ENCODE assay signal across 13 cellular contexts in the genomic region with DNA sequence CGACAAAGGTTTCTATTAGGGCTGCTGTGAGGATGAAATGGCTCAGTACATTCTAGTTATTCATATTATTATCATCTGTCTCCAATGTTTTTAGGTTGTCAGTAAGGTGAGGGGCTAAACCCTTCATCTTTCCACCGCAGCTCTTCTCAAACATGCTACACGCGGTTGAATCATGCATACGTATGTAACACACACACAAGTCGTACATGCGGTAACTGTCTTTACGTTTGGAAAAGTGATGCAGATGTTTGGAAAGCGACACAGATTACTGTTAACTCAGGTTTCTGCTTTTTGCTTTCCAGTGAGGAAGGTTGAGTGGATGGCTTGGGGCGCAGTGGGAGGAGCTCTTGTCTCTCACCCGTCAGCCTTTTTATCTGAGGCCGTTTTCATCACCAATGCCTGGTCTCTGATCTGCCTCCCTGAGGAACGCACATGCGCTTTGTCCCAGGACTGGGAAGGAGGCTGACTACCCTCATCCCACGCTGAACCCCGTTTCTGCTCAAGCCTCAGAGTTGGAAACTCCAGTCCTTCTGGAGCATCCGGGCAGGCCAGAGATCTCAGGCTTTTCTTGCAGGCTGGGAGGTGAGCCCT. TPM values are rescaled to one million over a fixed set of nuclear protein-coding genes. Genes with fewer than 3 reads are reported as not detected.
DNase-seq lines count a peak whose midpoint lies in the region; ATAC-seq and TF ChIP-seq lines count a peak whose summit lies in the region.
"Had no signal": no experiment of that assay in that cellular context is flagged by ENCODE, and none has a peak within 500 bp of the region (broad histone marks: within the 10 kb centered on the region; RNA-seq: fewer than 3 reads in every experiment).

No MANE protein-coding gene starts in this region.

- POLR2A ChIA-PET in SK-N-SH (lab: Yijun Ruan, JAX), result interaction anchor here (0.6 kb wide), 1 partner anchor 231 kb away, joined by 4 read pairs; no protein-coding TSS in a partner anchor

- CTCF ChIA-PET in SK-N-SH (lab: Yijun Ruan, JAX), result interaction anchor here (1.1 to 3.1 kb wide), 5 partner anchors 11 to 703 kb away, joined by 3 to 17 read pairs (median 5); no protein-coding TSS in a partner anchor

- H3K27me3 ChIP-seq in SK-N-SH (ENCODE audit: insufficient read depth), result no peaks in the 10 kb centered on the region
- H3K27me3 ChIP-seq in breast epithelium, result peaks cover 0 to 92% of the 10 kb centered on the region in 2 donors
- peaks cover 100% of the 10 kb centered on the region for H3K27me3 ChIP-seq in iPS-20b (ENCODE audit: insufficient read depth, low read length)
- peaks cover 100% of the 10 kb centered on the region for H3K27me3 ChIP-seq in suprapubic skin
- H3K27me3 ChIP-seq: ovary had no signal

- H3K9ac ChIP-seq in SK-N-SH (peak overlapping the region; percentile 83), iPS-20b (ENCODE audit: low read depth, low read length) (no peak overlapping the region)

- peaks cover 96% of the 10 kb centered on the region for H3K79me2 ChIP-seq in SK-N-SH (ENCODE audit: insufficient read depth)

- H3K9me2 ChIP-seq in SK-N-SH, result no peaks in the 10 kb centered on the region

- DNase-seq in SK-N-SH (no peak), breast epithelium (ENCODE audit: low spot score in 2 of 2) (no peak), suprapubic skin (ENCODE audit: low spot score in 2 of 2) (peak in 1 of 2 donors; percentile 32), NCI-H2107 (lab: John Stamatoyannopoulos, UW) (no peak), NCI-H345 (lab: John Stamatoyannopoulos, UW) (no peak)
- DNase-seq in stimulated activated CD8-positive, alpha-beta memory T cell treated with anti-CD3 and anti-CD28 coated beads, Interleukin-4, amount 100 ng/mL, for 48 hours, result no peak
- DNase-seq: activated CD4-positive, CD25-positive, alpha-beta regulatory T cell treated with anti-CD3 and anti-CD28 coated beads, Interleukin-2, amount 50 U/mL, for 72 hours; activated gamma-delta T cell treated with Interleukin-2 at 50 U/mL for 16 hours had no signal

- H3K9me3 ChIP-seq in SK-N-SH, result no peaks in the 10 kb centered on the region
- H3K9me3 ChIP-seq in breast epithelium, result no peaks in the 10 kb centered on the region
- H3K9me3 ChIP-seq in iPS-20b (ENCODE audit: insufficient read depth, low read depth, low read length), result no peaks in the 10 kb centered on the region; the same call in 1 of the 2 replicates
- H3K9me3 ChIP-seq in suprapubic skin, result no peaks in the 10 kb centered on the region
- H3K9me3 ChIP-seq: ovary, transverse colon had no signal

- H3K27ac ChIP-seq in SK-N-SH (ENCODE audit: low read depth in 2 of 2, low read length in 1 of 2), result peak overlapping the region in 1 of 2 experiments; percentile 96; a peak in 2 of 4 replicates
- H3K27ac ChIP-seq in breast epithelium, result peak overlapping the region; percentile 3 to 21
- H3K27ac ChIP-seq in iPS-20b (ENCODE audit: low read length), result no peak overlapping the region
- no peak overlapping the region for H3K27ac ChIP-seq in suprapubic skin
- H3K27ac ChIP-seq: 22Rv1, ovary had no signal

- intact Hi-C loops in breast epithelium (cut with DNase I; ENCODE audit: low total_unique reads), result no loop called here

- H3K4me1 ChIP-seq in SK-N-SH (ENCODE audit: control insufficient read depth in 1 of 2, insufficient read depth in 2 of 2, low read depth in 1 of 2, low read length in 1 of 2) (peaks cover 0 to 36% of the 10 kb centered on the region in 2 experiments; a peak in 2 of 4 replicates), breast epithelium (no peaks in the 10 kb centered on the region), iPS-20b (ENCODE audit: insufficient read depth, low read length) (peaks cover 38% of the 10 kb centered on the region), suprapubic skin (peaks cover 31% of the 10 kb centered on the region)

- no peak overlapping the region for H2AFZ ChIP-seq in SK-N-SH (ENCODE audit: low read depth)

- peaks cover 40% of the 10 kb centered on the region for H3F3A ChIP-seq in SK-N-SH (replicated peaks; ENCODE audit: insufficient read depth)

- peak overlapping the region; percentile 49 to 73; a peak in 3 of 4 replicates for H3K4me3 ChIP-seq in SK-N-SH (ENCODE audit: low read depth in 2 of 2, low read length in 1 of 2)
- peak overlapping the region in 2 of 3 donors; percentile 50 to 63 for H3K4me3 ChIP-seq in breast epithelium
- peak overlapping the region; percentile 58; the same call in 1 of the 2 replicates for H3K4me3 ChIP-seq in iPS-20b (ENCODE audit: low read length)
- H3K4me3 ChIP-seq in suprapubic skin, result peak overlapping the region; percentile 39
- H3K4me3 ChIP-seq: ovary had no signal

- no peak for TF ChIP-seq EP300 in SK-N-SH (IDR thresholded peaks at IDR 0.05; ENCODE audit: borderline replicate concordance in 1 of 2, low read depth in 1 of 2, low read length in 1 of 2)
- TF ChIP-seq EP300 in suprapubic skin (IDR thresholded peaks at IDR 0.05), result no peak

- no peak for TF ChIP-seq RAD21 in SK-N-SH (IDR thresholded peaks at IDR 0.05; ENCODE audit: low read length)

- no peaks in the 10 kb centered on the region for H4K20me1 ChIP-seq in SK-N-SH (ENCODE audit: insufficient read depth)

- peak overlapping the region; percentile 92 for H3K4me2 ChIP-seq in SK-N-SH

- WGBS in SK-N-SH (ENCODE audit: low lambda C conversion rate), result 41% methylated on average over 16 of the region's 17 CpGs
- WGBS in suprapubic skin, result 55% methylated on average over 17 of the region's 17 CpGs

- no peak for TF ChIP-seq POLR2A in breast epithelium (IDR thresholded peaks at IDR 0.05)
- no peak for TF ChIP-seq POLR2A in suprapubic skin (IDR thresholded peaks at IDR 0.05)

- TF ChIP-seq CTCF in SK-N-SH (IDR thresholded peaks at IDR 0.05) (no peak), breast epithelium (IDR thresholded peaks at IDR 0.05) (no peak), suprapubic skin (IDR thresholded peaks at IDR 0.05) (no peak)

- no peak for ATAC-seq in SK-N-SH treated with all-trans-retinoic acid at 6 μM for 48 hours

- H3K36me3 ChIP-seq in SK-N-SH (replicated peaks in 1 of 2; ENCODE audit: control insufficient read depth in 1 of 2, insufficient read depth in 2 of 2, low read length in 1 of 2) (peaks cover 0 to 5% of the 10 kb centered on the region in 2 experiments), breast epithelium (no peaks in the 10 kb centered on the region), iPS-20b (ENCODE audit: insufficient read depth, low read depth, low read length) (no peaks in the 10 kb centered on the region), suprapubic skin (no peaks in the 10 kb centered on the region)
- H3K36me3 ChIP-seq: ovary, transverse colon had no signal

TF ChIP-seq in SK-N-SH, 30 proteins besides CTCF, POLR2A, EP300 and RAD21:
- TF ChIP-seq SMC3 (IDR thresholded peaks at IDR 0.05; ENCODE audit: low read depth, low read length) (no peak), TEAD4 (IDR thresholded peaks at IDR 0.05; ENCODE audit: borderline replicate concordance, insufficient read depth) (no peak), GATA2 (CRISPR knock-in tag; IDR thresholded peaks at IDR 0.05) (no peak), RFX5 (IDR thresholded peaks at IDR 0.05; ENCODE audit: low read length) (no peak), TAF1 (IDR thresholded peaks at IDR 0.05; ENCODE audit: borderline replicate concordance, low read depth, low read length) (no peak), SIN3A (IDR thresholded peaks at IDR 0.05; ENCODE audit: borderline replicate concordance, low read depth, low read length) (no peak), FOXM1 (IDR thresholded peaks at IDR 0.05; ENCODE audit: low read depth) (no peak)

TF ChIP-seq in SK-N-SH treated with all-trans-retinoic acid at 6 μM for 48 hours, 23 proteins besides CTCF, POLR2A, EP300 and RAD21 (continues in another document):
- TF ChIP-seq ZC3H10 (CRISPR knock-in tag; IDR thresholded peaks at IDR 0.05), result no peak
- no peak for TF ChIP-seq ZNF8 (CRISPR knock-in tag; IDR thresholded peaks at IDR 0.05)
- TF ChIP-seq, protein P1, sequence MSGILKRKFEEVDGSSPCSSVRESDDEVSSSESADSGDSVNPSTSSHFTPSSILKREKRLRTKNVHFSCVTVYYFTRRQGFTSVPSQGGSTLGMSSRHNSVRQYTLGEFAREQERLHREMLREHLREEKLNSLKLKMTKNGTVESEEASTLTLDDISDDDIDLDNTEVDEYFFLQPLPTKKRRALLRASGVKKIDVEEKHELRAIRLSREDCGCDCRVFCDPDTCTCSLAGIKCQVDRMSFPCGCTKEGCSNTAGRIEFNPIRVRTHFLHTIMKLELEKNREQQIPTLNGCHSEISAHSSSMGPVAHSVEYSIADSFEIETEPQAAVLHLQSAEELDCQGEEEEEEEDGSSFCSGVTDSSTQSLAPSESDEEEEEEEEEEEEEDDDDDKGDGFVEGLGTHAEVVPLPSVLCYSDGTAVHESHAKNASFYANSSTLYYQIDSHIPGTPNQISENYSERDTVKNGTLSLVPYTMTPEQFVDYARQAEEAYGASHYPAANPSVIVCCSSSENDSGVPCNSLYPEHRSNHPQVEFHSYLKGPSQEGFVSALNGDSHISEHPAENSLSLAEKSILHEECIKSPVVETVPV (CRISPR knock-in tag; IDR thresholded peaks at IDR 0.05), result no peak
- TF ChIP-seq ARNTL (CRISPR knock-in tag; IDR thresholded peaks at IDR 0.05; ENCODE audit: borderline replicate concordance, low read depth), result no peak
- no peak for TF ChIP-seq BACH2 (CRISPR knock-in tag; IDR thresholded peaks at IDR 0.05; ENCODE audit: borderline replicate concordance)
- no peak for TF ChIP-seq RARB (CRISPR knock-in tag; IDR thresholded peaks at IDR 0.05)
- TF ChIP-seq ISL1 (CRISPR knock-in tag; IDR thresholded peaks at IDR 0.05), result no peak
- TF ChIP-seq ESRRG (CRISPR knock-in tag; IDR thresholded peaks at IDR 0.05), result no peak

RNA-seq across cellular contexts. Expression of a gene that starts 3.2 kb away (rescaled TPM):
- 2.5 and 2.8 TPM in 2 replicates for polyA plus RNA-seq in SK-N-SH (2012; rRNA removed)
- polyA plus RNA-seq in SK-N-SH (2012; cell fraction: cytosol; rRNA removed), result 1.7 and 2.3 TPM in 2 replicates
- polyA plus RNA-seq in SK-N-SH (2012; cell fraction: nucleus; rRNA removed), result 5.7 and 15.3 TPM in 2 replicates
- total RNA-seq in breast epithelium (1 to 10 TPM in 1 of 3 donors, under 1 TPM in 2; 0.16 to 1.5 (median 0.98) TPM), suprapubic skin (under 1 TPM in 2 of 4 donors, not detected in 2; 0.23 to 0.40 TPM)

RNA-seq across cellular contexts. Expression of a gene that starts 8.6 kb away (rescaled TPM):
- 0.37 and 1.3 TPM in 2 replicates for polyA plus RNA-seq in SK-N-SH (2012; rRNA removed)
- polyA plus RNA-seq in SK-N-SH (2012; cell fraction: cytosol; rRNA removed), result 1.1 TPM in 2 replicates
- 2.0 TPM in 2 replicates for polyA plus RNA-seq in SK-N-SH (2012; cell fraction: nucleus; rRNA removed)
- total RNA-seq in breast epithelium, result under 1 TPM; 0.15 to 0.98 (median 0.32) TPM
- total RNA-seq in suprapubic skin, result under 1 TPM in 1 of 4 donors, not detected in 3; 0.56 TPM

RNA-seq across cellular contexts. Expression of a gene that starts 20.2 kb away (rescaled TPM):
- 15.6 and 18.7 TPM in 2 replicates for polyA plus RNA-seq in SK-N-SH (2012; rRNA removed)
- 5.6 and 8.7 TPM in 2 replicates for polyA plus RNA-seq in SK-N-SH (2012; cell fraction: cytosol; rRNA removed)
- polyA plus RNA-seq in SK-N-SH (2012; cell fraction: nucleus; rRNA removed), result 61.2 and 70.2 TPM in 2 replicates
- total RNA-seq in breast epithelium (10 to 100 TPM; 15.8 to 30.2 (median 27.7) TPM), suprapubic skin (10 to 100 TPM; 12.4 to 43.4 (median 18.8) TPM)

Comparison
In these comparisons a context has a peak if more than half of its experiments do, and no peak if none do; other contexts are left out.
1. H3K27ac ChIP-seq: peak in breast epithelium (2 of 2); none in iPS-20b (single experiment) and suprapubic skin (single experiment).
2. Peak in every context shown above with its lines, with median percentiles within 50 percentile points of each other: H3K4me3 ChIP-seq.